In the genomic region with DNA sequence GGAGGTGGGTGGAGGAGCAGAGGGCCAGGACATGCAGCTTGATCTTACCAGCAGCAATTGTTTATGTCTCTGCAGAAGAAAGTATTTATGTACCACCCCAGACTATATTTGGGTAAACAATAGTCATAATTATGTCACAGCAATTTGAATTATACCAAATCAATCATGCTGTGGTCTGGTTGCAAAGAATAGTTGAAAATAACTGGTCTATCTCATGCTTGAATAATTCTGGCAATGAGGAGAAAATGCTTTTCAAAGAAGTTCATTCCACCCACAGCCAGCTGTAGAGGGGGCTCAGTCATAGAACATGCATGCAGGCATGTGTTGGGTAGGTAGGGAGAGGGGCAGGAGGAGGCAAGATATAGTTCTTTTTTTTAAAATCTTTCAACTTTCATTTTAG, we compare ENCODE assay signal across 22 cellular contexts.
"Had no signal": no experiment of that assay in that cellular context is flagged by ENCODE, and none has a peak within 500 bp of the region (broad histone marks: within the 10 kb centered on the region; RNA-seq: fewer than 3 reads in every experiment).

No MANE protein-coding gene starts in this region.

- H3K36me3 ChIP-seq: heart right ventricle, right lobe of liver, uterus had no signal

- H3K4me3 Mint-ChIP-seq: activated CD8-positive, alpha-beta T cell treated with anti-CD3 and anti-CD28 coated beads, Interleukin-2, amount 10 ng/mL, durations not matched to agents 7 days and 5 days; activated naive CD4-positive, alpha-beta T cell treated with anti-CD3 and anti-CD28 coated beads for 36 hours; activated T-helper 17 cell treated with anti-CD3 and anti-CD28 coated beads, Interleukin-2, amount 50 U/mL, for 72 hours; mesothelial cell of epicardium; stimulated activated naive B cell treated with anti-CD40 and anti-IgM and Interleukin-4, amounts not matched to agents 10 μg/mL and 1 μg/mL and 100 μg/mL, for 72 hours; T-helper 2 cell treated with Interferon-gamma antibody and Interleukin-4, amounts not matched to agents 5 μg/mL and 100 μg/mL, for 36 hours had no signal

- H3K27me3 Mint-ChIP-seq: activated T-helper 17 cell treated with anti-CD3 and anti-CD28 coated beads, Interleukin-2, amount 50 U/mL, for 72 hours; stimulated activated naive B cell treated with anti-CD40 and anti-IgM and Interleukin-4, amounts not matched to agents 10 μg/mL and 1 μg/mL and 100 μg/mL, for 72 hours had no signal

- H3K4me3 ChIP-seq: heart right ventricle, right lobe of liver, testis, uterus had no signal

- ATAC-seq: activated CD4-positive, CD25-positive, alpha-beta regulatory T cell treated with anti-CD3 and anti-CD28 coated beads, Interleukin-2, amount 50 U/mL, for 24 hours; activated CD8-positive, alpha-beta T cell treated with anti-CD3 and anti-CD28 coated beads, Interleukin-2, amount 10 ng/mL, durations not matched to agents 7 days and 5 days; activated T-helper 17 cell treated with anti-CD3 and anti-CD28 coated beads, Interleukin-2, amount 50 U/mL, for 72 hours; heart right ventricle; left lobe of liver; right lobe of liver; stimulated activated naive B cell treated with anti-CD40 and anti-IgM and Interleukin-4, amounts not matched to agents 10 μg/mL and 1 μg/mL and 100 μg/mL, for 72 hours had no signal

- H3K79me2 ChIP-seq: parathyroid adenoma had no signal

- H3K27me3 ChIP-seq: heart right ventricle, right lobe of liver, testis, uterus had no signal

- H3K9ac ChIP-seq: parathyroid adenoma had no signal

- H2AFZ ChIP-seq: parathyroid adenoma had no signal

- H3K4me1 ChIP-seq: parathyroid adenoma, right lobe of liver, testis, uterus had no signal

- DNase-seq: activated CD4-positive, alpha-beta T cell treated with anti-CD3 and anti-CD28 coated beads, Interleukin-2, amount 50 U/mL, for 1 hour; activated CD8-positive, alpha-beta T cell treated with anti-CD3 and anti-CD28 coated beads, Interleukin-2, amount 10 ng/mL, durations not matched to agents 7 days and 5 days; activated naive CD4-positive, alpha-beta T cell treated with anti-CD3 and anti-CD28 coated beads for 36 hours; amygdala; heart right ventricle; nucleus accumbens; right lobe of liver; small intestine; stimulated activated CD4-positive, alpha-beta T cell treated with anti-CD3 and anti-CD28 coated beads, Interleukin-15, amount 100 ng/mL, for 24 hours; stimulated activated CD4-positive, alpha-beta T cell treated with anti-CD3 and anti-CD28 coated beads, Interleukin-2, amount 100 ng/mL, for 48 hours; stimulated activated CD8-positive, alpha-beta memory T cell treated with anti-CD3 and anti-CD28 coated beads, Interleukin-4, amount 100 ng/mL, for 48 hours; stimulated activated naive B cell treated with anti-CD40 and anti-IgM and Interleukin-4, amounts not matched to agents 10 μg/mL and 1 μg/mL and 100 μg/mL, for 72 hours; testis; trophoblast cell; uterus had no signal

- H3K9me3 ChIP-seq: heart right ventricle, right lobe of liver, testis, uterus had no signal

- H3K9me3 Mint-ChIP-seq: activated naive CD4-positive, alpha-beta T cell treated with anti-CD3 and anti-CD28 coated beads for 36 hours; activated T-helper 17 cell treated with anti-CD3 and anti-CD28 coated beads, Interleukin-2, amount 50 U/mL, for 72 hours; mesothelial cell of epicardium; stimulated activated naive B cell treated with anti-CD40 and anti-IgM and Interleukin-4, amounts not matched to agents 10 μg/mL and 1 μg/mL and 100 μg/mL, for 72 hours; T-helper 2 cell treated with Interferon-gamma antibody and Interleukin-4, amounts not matched to agents 5 μg/mL and 100 μg/mL, for 36 hours had no signal

- H3K4me1 Mint-ChIP-seq: stimulated activated naive B cell treated with anti-CD40 and anti-IgM and Interleukin-4, amounts not matched to agents 10 μg/mL and 1 μg/mL and 100 μg/mL, for 72 hours had no signal

- H3K27ac Mint-ChIP-seq: activated CD8-positive, alpha-beta T cell treated with anti-CD3 and anti-CD28 coated beads, Interleukin-2, amount 10 ng/mL, durations not matched to agents 7 days and 5 days; activated naive CD4-positive, alpha-beta T cell treated with anti-CD3 and anti-CD28 coated beads for 36 hours; mesothelial cell of epicardium; stimulated activated naive B cell treated with anti-CD40 and anti-IgM and Interleukin-4, amounts not matched to agents 10 μg/mL and 1 μg/mL and 100 μg/mL, for 72 hours; T-helper 2 cell treated with Interferon-gamma antibody and Interleukin-4, amounts not matched to agents 5 μg/mL and 100 μg/mL, for 36 hours had no signal

- H3K27ac ChIP-seq: heart right ventricle, parathyroid adenoma, right lobe of liver, testis, uterus, VCaP had no signal

- H3K36me3 Mint-ChIP-seq: mesothelial cell of epicardium; stimulated activated naive B cell treated with anti-CD40 and anti-IgM and Interleukin-4, amounts not matched to agents 10 μg/mL and 1 μg/mL and 100 μg/mL, for 72 hours had no signal
